Comparison of ENCODE assay signal across 1 cellular context in genomic region chr9:120894404-120895226, GRCh38.
TF ChIP-seq lines count a peak whose summit lies in the region.

No MANE protein-coding gene starts in this region.

TF ChIP-seq in SK-N-SH, 30 proteins besides CTCF, POLR2A, EP300 and RAD21 (continued from another document):
- no peak for TF ChIP-seq GATA2 (CRISPR knock-in tag; IDR thresholded peaks at IDR 0.05)
- no peak for TF ChIP-seq TAF1 (IDR thresholded peaks at IDR 0.05; ENCODE audit: borderline replicate concordance, low read depth, low read length)
- no peak for TF ChIP-seq FOSL2 (IDR thresholded peaks at IDR 0.05; ENCODE audit: borderline replicate concordance, low read depth)
- no peak for TF ChIP-seq IRF3 (IDR thresholded peaks at IDR 0.05; ENCODE audit: low read depth, low read length)
- TF ChIP-seq NFIC (IDR thresholded peaks at IDR 0.05; ENCODE audit: borderline replicate concordance): no peak
- no peak for TF ChIP-seq NRF1 (IDR thresholded peaks at IDR 0.05; ENCODE audit: low read depth, low read length)
